In the genomic region with DNA sequence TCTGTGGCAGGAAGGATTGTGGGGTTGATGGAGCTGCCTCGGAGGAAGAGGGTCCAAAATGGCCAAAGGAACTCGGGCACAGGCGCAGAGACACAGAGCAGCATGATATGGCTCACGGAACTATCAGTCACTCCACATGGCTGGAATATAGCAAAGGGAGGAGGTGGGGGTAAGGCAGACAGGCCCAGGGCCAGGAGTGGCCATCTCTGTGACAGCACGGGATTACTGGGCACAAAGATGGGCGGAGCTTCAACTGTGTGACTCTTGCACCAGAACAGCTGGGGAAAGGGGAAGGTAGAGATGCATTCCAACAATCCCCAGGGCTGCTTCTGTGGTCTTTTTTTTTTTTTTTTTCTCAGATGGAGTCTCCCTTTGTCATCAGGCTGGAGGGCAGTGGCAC, we compare ENCODE assay signal across 14 cellular contexts. TPM values are rescaled to one million over a fixed set of nuclear protein-coding genes. Genes with fewer than 3 reads are reported as not detected.
A peak's percentile ranks its signal among the peaks of the same experiment; 100 is the strongest.
DNase-seq lines count a peak whose midpoint lies in the region; ATAC-seq and TF ChIP-seq lines count a peak whose summit lies in the region.
"Had no signal": no experiment of that assay in that cellular context is flagged by ENCODE, and none has a peak within 500 bp of the region (broad histone marks: within the 10 kb centered on the region; RNA-seq: fewer than 3 reads in every experiment).

No MANE protein-coding gene starts in this region.

- peak; percentile 79 for DNase-seq in Daoy (ENCODE audit: low read depth)
- DNase-seq in RPMI7951 (ENCODE audit: low read depth): peak; percentile 67
- DNase-seq in fibroblast of peridontal ligament (ENCODE audit: extremely low read depth): peak; percentile 59
- peak; percentile 79 for DNase-seq in posterior vena cava (ENCODE audit: low spot score)
- DNase-seq in middle frontal gyrus (ENCODE audit: extremely low spot score, low spot score): no peak
- no peak for DNase-seq in DMS53 (lab: John Stamatoyannopoulos, UW)
- no peak for DNase-seq in GM10266 (ENCODE audit: extremely low spot score)
- DNase-seq: activated CD8-positive, alpha-beta memory T cell treated with anti-CD3 and anti-CD28 coated beads for 24 hours; DND-41; NCI-H187 treated with DMSO at 0.1 percent for 48 hours; NCI-H69; nephron progenitor cell; stimulated activated CD4-positive, alpha-beta T cell treated with anti-CD3 and anti-CD28 coated beads, Interleukin-2, amount 100 ng/mL, for 24 hours had no signal

- ATAC-seq in GM18868 (IDR thresholded peaks at IDR 0.05; ENCODE audit: unreplicated experiment): no peak

- TF ChIP-seq CTCF in GM10266 (IDR thresholded peaks at IDR 0.05; ENCODE audit: control insufficient read depth, insufficient read depth, low read depth, missing control alignments): no peak

- intact Hi-C loops in posterior vena cava (cut with DNase I): no loop called here

RNA-seq across cellular contexts. Expression of a gene that starts 24.8 kb away (rescaled TPM):
- 95.5 and 101 TPM in 2 replicates for total RNA-seq in Daoy (2014; rRNA removed; shearing (Covaris generic))
- 3.3 and 8.2 TPM in 2 replicates for total RNA-seq in RPMI7951 (2014; rRNA removed; shearing (Covaris generic))
- 10 to 100 TPM; 83.1 to 92.6 TPM for total RNA-seq in posterior vena cava

Comparison
In these comparisons a context has a peak if more than half of its experiments do, and no peak if none do; other contexts are left out.
1. DNase-seq: peak in Daoy (single experiment), RPMI7951 (single experiment), fibroblast of peridontal ligament (single experiment) and posterior vena cava (single experiment); none in middle frontal gyrus (single experiment), DMS53 (single experiment) and GM10266 (single experiment).